In the genomic region with DNA sequence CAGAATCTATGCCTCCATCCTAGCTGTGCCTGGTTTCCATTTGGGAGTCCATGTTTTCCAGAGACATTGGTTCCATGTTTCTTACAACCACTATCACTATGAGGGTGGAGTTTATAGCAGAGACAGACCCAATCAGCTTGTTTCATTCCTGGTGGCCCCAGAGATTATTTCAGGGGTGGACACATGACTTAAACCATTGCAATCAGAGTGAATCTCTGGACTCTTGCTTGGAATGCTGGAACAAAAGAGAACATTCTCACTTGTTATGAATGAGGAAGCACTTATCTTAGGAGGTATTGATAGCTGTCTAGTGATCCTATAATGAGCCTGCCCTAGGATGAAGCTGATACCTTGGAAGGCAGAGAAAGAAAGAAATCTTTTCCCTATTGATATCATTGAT, we compare ENCODE assay signal across 21 cellular contexts.
"Had no signal": no experiment of that assay in that cellular context is flagged by ENCODE, and none has a peak within 500 bp of the region (broad histone marks: within the 10 kb centered on the region; RNA-seq: fewer than 3 reads in every experiment).

No MANE protein-coding gene starts in this region.

- DNase-seq: colonic mucosa; cortex of kidney; dermis blood vessel endothelial cell; dorsolateral prefrontal cortex; effector CD4-positive, alpha-beta T cell; effector CD8-positive, alpha-beta T cell; effector memory CD4-positive, alpha-beta T cell; effector memory CD8-positive, alpha-beta T cell; endodermal cell; erythroblast; esophagus squamous epithelium; foreskin fibroblast; foreskin keratinocyte; gastrocnemius medialis; glutamatergic neuron; head of caudate nucleus; heart left ventricle; heart right ventricle; hippocampal formation had no signal

- ATAC-seq: effector memory CD8-positive, alpha-beta T cell; esophagus mucosa; foreskin keratinocyte; gastrocnemius medialis; gastroesophageal sphincter; heart left ventricle; heart right ventricle had no signal
